Comparison of ENCODE assay signal across 16 cellular contexts in genomic region chr1:53369034-53369750, GRCh38. TPM values are rescaled to one million over a fixed set of nuclear protein-coding genes. Genes with fewer than 3 reads are reported as not detected.
A peak's percentile ranks its signal among the peaks of the same experiment; 100 is the strongest.
DNase-seq lines count a peak whose midpoint lies in the region; ATAC-seq and TF ChIP-seq lines count a peak whose summit lies in the region.
"Had no signal": no experiment of that assay in that cellular context is flagged by ENCODE, and none has a peak within 500 bp of the region (broad histone marks: within the 10 kb centered on the region; RNA-seq: fewer than 3 reads in every experiment).

No MANE protein-coding gene starts in this region.

- ATAC-seq in RWPE2 (ENCODE audit: low read depth) (no peak), lower lobe of right lung (no peak), GM18502 (IDR thresholded peaks at IDR 0.05; ENCODE audit: poor library complexity, unreplicated experiment) (no peak)
- ATAC-seq: activated CD4-positive, alpha-beta T cell treated with anti-CD3 and anti-CD28 coated beads for 36 hours; PC-3; stimulated activated naive CD8-positive, alpha-beta T cell treated with anti-CD3 and anti-CD28 coated beads, Interleukin-15, amount 100 ng/mL, for 72 hours had no signal

- intact Hi-C loops in esophagus muscularis mucosa (cut with DNase I) = no loop called here
- intact Hi-C loops in lower lobe of right lung (cut with DNase I) = no loop called here

- 91% methylated on average over 9 of the region's 11 CpGs for WGBS in esophagus muscularis mucosa
- 68% methylated on average over 11 of the region's 11 CpGs for WGBS in thymus

- H3K27me3 ChIP-seq in RWPE2 (ENCODE audit: insufficient read depth, poor library complexity, severe bottlenecking) (no peaks in the 10 kb centered on the region), esophagus muscularis mucosa (peaks cover 0 to 20% (median 0%) of the 10 kb centered on the region in 4 donors), thymus (ENCODE audit: control insufficient read depth, insufficient read depth) (no peaks in the 10 kb centered on the region), lower lobe of right lung (ENCODE audit: low read depth) (no peaks in the 10 kb centered on the region)
- no peaks in the 10 kb centered on the region for H3K27me3 ChIP-seq in effector memory CD4-positive, alpha-beta T cell (replicated peaks; ENCODE audit: control insufficient read depth, insufficient read depth, low read length, poor library complexity, severe bottlenecking)
- H3K27me3 ChIP-seq: ovary had no signal

- TF ChIP-seq CTCF in RWPE2 (IDR thresholded peaks at IDR 0.05; ENCODE audit: poor library complexity, severe bottlenecking) (no peak), esophagus muscularis mucosa (IDR thresholded peaks at IDR 0.05) (no peak), lower lobe of right lung (IDR thresholded peaks at IDR 0.05) (no peak)

- peak; percentile 49 for DNase-seq in activated effector memory CD4-positive, alpha-beta T cell treated with anti-CD3 and anti-CD28 coated beads, Interleukin-2, amount 50 U/mL, for 16 hours
- no peak for DNase-seq in activated effector memory CD4-positive, alpha-beta T cell treated with Interleukin-2 at 50 U/mL for 16 hours
- DNase-seq in RWPE2 (ENCODE audit: low spot score) = peak; percentile 23
- DNase-seq in esophagus muscularis mucosa (ENCODE audit: extremely low spot score) = peak; percentile 79
- no peak for DNase-seq in lower lobe of right lung
- DNase-seq in effector memory CD4-positive, alpha-beta T cell = no peak
- DNase-seq: activated CD4-positive, alpha-beta T cell treated with anti-CD3 and anti-CD28 coated beads for 36 hours; activated naive CD4-positive, alpha-beta T cell treated with Interleukin-2 at 50 U/mL for 16 hours; foreskin melanocyte; GM23248; NCI-H226; PC-3 had no signal

- no peak for TF ChIP-seq POLR2A in esophagus muscularis mucosa (IDR thresholded peaks at IDR 0.05; ENCODE audit: low read depth)

- H3K4me1 ChIP-seq in RWPE2 (ENCODE audit: insufficient read depth, poor library complexity, severe bottlenecking) = no peaks in the 10 kb centered on the region
- no peaks in the 10 kb centered on the region for H3K4me1 ChIP-seq in esophagus muscularis mucosa
- peaks cover 10% of the 10 kb centered on the region for H3K4me1 ChIP-seq in thymus (ENCODE audit: control insufficient read depth, insufficient read depth, low read length)
- H3K4me1 ChIP-seq in lower lobe of right lung = peaks cover 6% of the 10 kb centered on the region
- H3K4me1 ChIP-seq in effector memory CD4-positive, alpha-beta T cell (ENCODE audit: control insufficient read depth, insufficient read depth, low read length, poor library complexity, severe bottlenecking) = peaks cover 17% of the 10 kb centered on the region

- TF ChIP-seq EP300 in esophagus muscularis mucosa (IDR thresholded peaks at IDR 0.05) = no peak

- H3K9me3 ChIP-seq in RWPE2 (ENCODE audit: severe bottlenecking) (no peaks in the 10 kb centered on the region), esophagus muscularis mucosa (no peaks in the 10 kb centered on the region), thymus (ENCODE audit: control insufficient read depth) (no peaks in the 10 kb centered on the region), lower lobe of right lung (no peaks in the 10 kb centered on the region)
- H3K9me3 ChIP-seq in effector memory CD4-positive, alpha-beta T cell (ENCODE audit: control insufficient read depth, low read length) = no peaks in the 10 kb centered on the region
- H3K9me3 ChIP-seq: ovary had no signal

- H3K27ac ChIP-seq in RWPE2 (ENCODE audit: poor library complexity, severe bottlenecking) (no peak overlapping the region), esophagus muscularis mucosa (replicated peaks in 1 of 4) (no peak overlapping the region), thymus (ENCODE audit: low read depth) (peak overlapping the region; percentile 36), lower lobe of right lung (no peak overlapping the region)
- H3K27ac ChIP-seq in effector memory CD4-positive, alpha-beta T cell (ENCODE audit: insufficient read depth, low read length, poor library complexity, severe bottlenecking) = no peak overlapping the region
- H3K27ac ChIP-seq: GM23248, ovary had no signal

- H3K4me3 ChIP-seq in RWPE2 (ENCODE audit: severe bottlenecking) (no peak overlapping the region), esophagus muscularis mucosa (no peak overlapping the region), thymus (ENCODE audit: low read length) (no peak overlapping the region), lower lobe of right lung (no peak overlapping the region)
- no peak overlapping the region for H3K4me3 ChIP-seq in effector memory CD4-positive, alpha-beta T cell (ENCODE audit: insufficient read depth, low read depth, low read length, poor library complexity, severe bottlenecking)
- H3K4me3 ChIP-seq: GM23248, ovary had no signal

- H3K36me3 ChIP-seq in RWPE2 (ENCODE audit: low read depth) = no peaks in the 10 kb centered on the region
- H3K36me3 ChIP-seq in esophagus muscularis mucosa = no peaks in the 10 kb centered on the region
- H3K36me3 ChIP-seq in thymus (ENCODE audit: control insufficient read depth, insufficient read depth) = no peaks in the 10 kb centered on the region
- no peaks in the 10 kb centered on the region for H3K36me3 ChIP-seq in lower lobe of right lung
- H3K36me3 ChIP-seq in effector memory CD4-positive, alpha-beta T cell (ENCODE audit: control insufficient read depth, insufficient read depth, low read length) = no peaks in the 10 kb centered on the region
- H3K36me3 ChIP-seq: ovary had no signal

RNA-seq across cellular contexts. Expression of gene LRP8, which starts 41.3 kb away (rescaled TPM):
- total RNA-seq in esophagus muscularis mucosa = 1 to 10 TPM in 3 of 4 donors, under 1 TPM in 1; 0.83 to 6.0 (median 1.9) TPM
- polyA plus RNA-seq in thymus = 1.7 TPM
- total RNA-seq in lower lobe of right lung = 9.2 TPM

Comparison
In these comparisons a context has a peak if more than half of its experiments do, and no peak if none do; other contexts are left out.
1. DNase-seq: peak in activated effector memory CD4-positive, alpha-beta T cell treated with anti-CD3 and anti-CD28 coated beads, Interleukin-2, amount 50 U/mL, for 16 hours (single experiment), RWPE2 (single experiment) and esophagus muscularis mucosa (single experiment); none in activated effector memory CD4-positive, alpha-beta T cell treated with Interleukin-2 at 50 U/mL for 16 hours (single experiment), lower lobe of right lung (single experiment) and effector memory CD4-positive, alpha-beta T cell (0 of 3).